In the genomic region with DNA sequence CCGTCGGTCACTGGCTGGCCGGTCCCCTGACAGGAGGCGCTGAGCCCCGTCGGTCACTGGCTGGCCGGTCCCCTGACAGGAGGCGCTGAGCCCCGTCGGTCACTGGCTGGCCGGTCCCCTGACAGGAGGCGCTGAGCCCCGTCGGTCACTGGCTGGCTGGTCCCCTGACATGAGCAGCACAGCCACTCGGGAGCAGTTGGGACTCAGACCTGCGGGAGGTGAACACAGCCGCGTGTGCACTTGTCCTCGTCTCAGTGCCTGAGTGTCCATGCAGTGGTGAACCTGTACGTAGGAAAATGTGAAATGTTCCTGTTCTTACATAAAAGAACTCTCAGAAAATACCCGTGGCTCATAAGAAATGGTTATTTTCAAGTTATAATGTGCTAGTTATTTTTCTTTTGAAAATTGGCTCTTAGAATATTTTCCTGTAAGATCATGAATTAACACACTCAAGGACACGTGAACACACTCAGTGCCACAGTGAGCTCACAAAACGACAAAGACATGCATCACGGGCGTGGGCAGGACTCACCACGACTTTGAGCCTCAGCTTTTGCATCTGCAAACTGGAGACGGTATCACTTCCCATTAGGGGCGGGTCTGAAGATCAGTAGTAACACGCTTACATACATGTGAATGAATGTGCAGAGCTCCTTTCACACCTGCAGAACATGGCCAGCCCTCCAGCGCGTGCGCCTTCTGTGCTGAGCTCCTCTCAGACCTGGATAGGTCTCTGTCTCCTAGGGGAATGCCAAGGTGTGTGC, we compare ENCODE assay signal across 11 cellular contexts. TPM values are rescaled to one million over a fixed set of nuclear protein-coding genes. Genes with fewer than 3 reads are reported as not detected.
DNase-seq lines count a peak whose midpoint lies in the region; ATAC-seq and TF ChIP-seq lines count a peak whose summit lies in the region.
"Had no signal": no experiment of that assay in that cellular context is flagged by ENCODE, and none has a peak within 500 bp of the region (broad histone marks: within the 10 kb centered on the region; RNA-seq: fewer than 3 reads in every experiment).

No MANE protein-coding gene starts in this region.

- H3K4me3 ChIP-seq in effector memory CD4-positive, alpha-beta T cell (ENCODE audit: insufficient read depth, low read depth, low read length, poor library complexity, severe bottlenecking): no peak overlapping the region
- H3K4me3 ChIP-seq: tibial nerve had no signal

- no peaks in the 10 kb centered on the region for H3K27me3 Mint-ChIP-seq in activated CD8-positive, alpha-beta T cell treated with anti-CD3 and anti-CD28 coated beads for 36 hours
- no peaks in the 10 kb centered on the region for H3K27me3 Mint-ChIP-seq in activated CD8-positive, alpha-beta T cell treated with anti-CD3 and anti-CD28 coated beads, Interleukin-2, amount 10 ng/mL, durations not matched to agents 7 days and 5 days (ENCODE audit: low read depth)
- H3K27me3 Mint-ChIP-seq in stimulated activated memory B cell treated with anti-CD40 and anti-IgM and Interleukin-4, amounts not matched to agents 10 μg/mL and 1 μg/mL and 100 μg/mL, for 72 hours: no peaks in the 10 kb centered on the region

- no peak overlapping the region for H3K4me3 Mint-ChIP-seq in activated CD8-positive, alpha-beta T cell treated with anti-CD3 and anti-CD28 coated beads for 36 hours
- no peak overlapping the region for H3K4me3 Mint-ChIP-seq in activated CD8-positive, alpha-beta T cell treated with anti-CD3 and anti-CD28 coated beads, Interleukin-2, amount 10 ng/mL, durations not matched to agents 7 days and 5 days
- no peak overlapping the region for H3K4me3 Mint-ChIP-seq in stimulated activated memory B cell treated with anti-CD40 and anti-IgM and Interleukin-4, amounts not matched to agents 10 μg/mL and 1 μg/mL and 100 μg/mL, for 72 hours

- no peaks in the 10 kb centered on the region for H3K27me3 ChIP-seq in effector memory CD4-positive, alpha-beta T cell (replicated peaks; ENCODE audit: control insufficient read depth, insufficient read depth, low read length, poor library complexity, severe bottlenecking)
- H3K27me3 ChIP-seq: tibial nerve had no signal

- no peak for ATAC-seq in activated CD8-positive, alpha-beta T cell treated with anti-CD3 and anti-CD28 coated beads for 36 hours
- ATAC-seq in activated CD8-positive, alpha-beta T cell treated with anti-CD3 and anti-CD28 coated beads, Interleukin-2, amount 10 ng/mL, durations not matched to agents 7 days and 5 days: no peak
- ATAC-seq in GM21717 (IDR thresholded peaks at IDR 0.05; ENCODE audit: unreplicated experiment): peak; percentile 93
- peak; percentile 82 for ATAC-seq in HG03280 (IDR thresholded peaks at IDR 0.05; ENCODE audit: unreplicated experiment)
- peak; percentile 94 for ATAC-seq in stimulated activated memory B cell treated with anti-CD40 and anti-IgM and Interleukin-4, amounts not matched to agents 10 μg/mL and 1 μg/mL and 100 μg/mL, for 72 hours

- CTCF ChIA-PET in activated CD8-positive, alpha-beta T cell treated with anti-CD3 and anti-CD28 coated beads for 36 hours (lab: Charles Lee): interaction anchor here (1.5 to 9.6 kb wide), 3 partner anchors 149 to 268 kb away, joined by 3 to 135 read pairs (median 11); no protein-coding TSS in a partner anchor
- CTCF ChIA-PET in activated CD8-positive, alpha-beta T cell treated with anti-CD3 and anti-CD28 coated beads, Interleukin-2, amount 10 ng/mL, durations not matched to agents 7 days and 5 days (lab: Charles Lee): interaction anchor here (0.7 to 1.2 kb wide), 4 partner anchors 9 to 269 kb away, joined by 3 to 7 read pairs (median 3); no protein-coding TSS in a partner anchor

- no peak for TF ChIP-seq CTCF in activated CD8-positive, alpha-beta T cell treated with anti-CD3 and anti-CD28 coated beads for 36 hours (IDR thresholded peaks at IDR 0.05)

- H3K36me3 Mint-ChIP-seq in activated CD8-positive, alpha-beta T cell treated with anti-CD3 and anti-CD28 coated beads for 36 hours (ENCODE audit: low read depth): peaks cover 5% of the 10 kb centered on the region
- H3K36me3 Mint-ChIP-seq in activated CD8-positive, alpha-beta T cell treated with anti-CD3 and anti-CD28 coated beads, Interleukin-2, amount 10 ng/mL, durations not matched to agents 7 days and 5 days (ENCODE audit: low read depth): peaks cover 16% of the 10 kb centered on the region
- H3K36me3 Mint-ChIP-seq in stimulated activated memory B cell treated with anti-CD40 and anti-IgM and Interleukin-4, amounts not matched to agents 10 μg/mL and 1 μg/mL and 100 μg/mL, for 72 hours: peaks cover 30% of the 10 kb centered on the region

- H3K4me1 Mint-ChIP-seq in activated CD8-positive, alpha-beta T cell treated with anti-CD3 and anti-CD28 coated beads for 36 hours (ENCODE audit: low read depth): peaks cover 19% of the 10 kb centered on the region
- H3K4me1 Mint-ChIP-seq in activated CD8-positive, alpha-beta T cell treated with anti-CD3 and anti-CD28 coated beads, Interleukin-2, amount 10 ng/mL, durations not matched to agents 7 days and 5 days (ENCODE audit: low read depth): peaks cover 27% of the 10 kb centered on the region
- peaks cover 26% of the 10 kb centered on the region for H3K4me1 Mint-ChIP-seq in stimulated activated memory B cell treated with anti-CD40 and anti-IgM and Interleukin-4, amounts not matched to agents 10 μg/mL and 1 μg/mL and 100 μg/mL, for 72 hours

- H3K36me3 ChIP-seq in effector memory CD4-positive, alpha-beta T cell (ENCODE audit: control insufficient read depth, insufficient read depth, low read length): peaks cover 29% of the 10 kb centered on the region

- intact Hi-C loops in activated CD8-positive, alpha-beta T cell treated with anti-CD3 and anti-CD28 coated beads for 36 hours (cut with micrococcal nuclease): no loop called here

- peaks cover 7% of the 10 kb centered on the region for H3K4me1 ChIP-seq in effector memory CD4-positive, alpha-beta T cell (ENCODE audit: control insufficient read depth, insufficient read depth, low read length, poor library complexity, severe bottlenecking)

- no peak overlapping the region for H3K27ac ChIP-seq in effector memory CD4-positive, alpha-beta T cell (ENCODE audit: insufficient read depth, low read length, poor library complexity, severe bottlenecking)

- H3K27ac Mint-ChIP-seq in activated CD8-positive, alpha-beta T cell treated with anti-CD3 and anti-CD28 coated beads for 36 hours: peak overlapping the region; percentile 48
- H3K27ac Mint-ChIP-seq in activated CD8-positive, alpha-beta T cell treated with anti-CD3 and anti-CD28 coated beads, Interleukin-2, amount 10 ng/mL, durations not matched to agents 7 days and 5 days: no peak overlapping the region
- no peak overlapping the region for H3K27ac Mint-ChIP-seq in stimulated activated memory B cell treated with anti-CD40 and anti-IgM and Interleukin-4, amounts not matched to agents 10 μg/mL and 1 μg/mL and 100 μg/mL, for 72 hours

- H3K9me3 Mint-ChIP-seq in activated CD8-positive, alpha-beta T cell treated with anti-CD3 and anti-CD28 coated beads for 36 hours: no peaks in the 10 kb centered on the region
- no peaks in the 10 kb centered on the region for H3K9me3 Mint-ChIP-seq in activated CD8-positive, alpha-beta T cell treated with anti-CD3 and anti-CD28 coated beads, Interleukin-2, amount 10 ng/mL, durations not matched to agents 7 days and 5 days (ENCODE audit: insufficient read depth)
- no peaks in the 10 kb centered on the region for H3K9me3 Mint-ChIP-seq in stimulated activated memory B cell treated with anti-CD40 and anti-IgM and Interleukin-4, amounts not matched to agents 10 μg/mL and 1 μg/mL and 100 μg/mL, for 72 hours

- no peak for DNase-seq in activated CD8-positive, alpha-beta T cell treated with anti-CD3 and anti-CD28 coated beads for 36 hours
- DNase-seq in activated CD8-positive, alpha-beta T cell treated with anti-CD3 and anti-CD28 coated beads, Interleukin-2, amount 10 ng/mL, durations not matched to agents 7 days and 5 days: no peak
- DNase-seq in mucosa of gallbladder (ENCODE audit: low spot score): no peak
- DNase-seq in effector memory CD4-positive, alpha-beta T cell: no peak
- no peak for DNase-seq in activated gamma-delta T cell treated with Interleukin-2 at 50 U/mL for 16 hours
- DNase-seq: activated CD4-positive, CD25-positive, alpha-beta regulatory T cell treated with anti-CD3 and anti-CD28 coated beads, Interleukin-2, amount 50 U/mL, for 72 hours; RPMI8226 had no signal

- no peaks in the 10 kb centered on the region for H3K9me3 ChIP-seq in effector memory CD4-positive, alpha-beta T cell (ENCODE audit: control insufficient read depth, low read length)
- H3K9me3 ChIP-seq: tibial nerve had no signal

- POLR2A ChIA-PET in activated CD8-positive, alpha-beta T cell treated with anti-CD3 and anti-CD28 coated beads for 36 hours (lab: Charles Lee): interaction anchor here (1.6 kb wide), 1 partner anchor 251 kb away, joined by 4 read pairs; no protein-coding TSS in a partner anchor
- POLR2A ChIA-PET in activated CD8-positive, alpha-beta T cell treated with anti-CD3 and anti-CD28 coated beads, Interleukin-2, amount 10 ng/mL, durations not matched to agents 7 days and 5 days (lab: Charles Lee): no interaction called here

RNA-seq across cellular contexts. Expression of gene NFATC1, which starts 21.1 kb away (rescaled TPM):
- 10 to 100 TPM; 97.2 to 98.3 TPM for total RNA-seq in activated CD8-positive, alpha-beta T cell treated with anti-CD3 and anti-CD28 coated beads for 36 hours
- 10 to 100 TPM; 26.5 to 28.1 TPM for total RNA-seq in activated CD8-positive, alpha-beta T cell treated with anti-CD3 and anti-CD28 coated beads, Interleukin-2, amount 10 ng/mL, durations not matched to agents 7 days and 5 days
- total RNA-seq in mucosa of gallbladder: 7.4 TPM

Comparison
In these comparisons a context has a peak if more than half of its experiments do, and no peak if none do; other contexts are left out.
1. ATAC-seq: peak in GM21717 (single experiment), HG03280 (single experiment) and stimulated activated memory B cell treated with anti-CD40 and anti-IgM and Interleukin-4, amounts not matched to agents 10 μg/mL and 1 μg/mL and 100 μg/mL, for 72 hours (single experiment); none in activated CD8-positive, alpha-beta T cell treated with anti-CD3 and anti-CD28 coated beads for 36 hours (single experiment) and activated CD8-positive, alpha-beta T cell treated with anti-CD3 and anti-CD28 coated beads, Interleukin-2, amount 10 ng/mL, durations not matched to agents 7 days and 5 days (single experiment).